In genomic region chr14:80637726-80638619, GRCh38 we compare ENCODE assay signal across 18 cellular contexts.
DNase-seq lines count a peak whose midpoint lies in the region; ATAC-seq, FAIRE-seq and TF ChIP-seq lines count a peak whose summit lies in the region.
"Had no signal": no experiment of that assay in that cellular context is flagged by ENCODE, and none has a peak within 500 bp of the region (broad histone marks: within the 10 kb centered on the region; RNA-seq: fewer than 3 reads in every experiment).

No MANE protein-coding gene starts in this region.

- H3K27ac ChIP-seq in WERI-Rb-1 (no peak overlapping the region), mesodermal cell (ENCODE audit: low read depth, low read length, severe bottlenecking) (peak overlapping the region; percentile 62), pancreas (no peak overlapping the region)
- H3K27ac ChIP-seq: BLaER1 treated with 17β-estradiol and CSF1 and Interleukin-3, amounts not matched to agents 10 nM and 100 nM; cardiac muscle cell; sigmoid colon had no signal

- TF ChIP-seq CTCF in WERI-Rb-1 (IDR thresholded peaks at IDR 0.05; ENCODE audit: low read depth, low read length) (no peak), pancreas (IDR thresholded peaks at IDR 0.05) (no peak)

- no peaks in the 10 kb centered on the region for H3K9me3 ChIP-seq in WERI-Rb-1 (ENCODE audit: severe bottlenecking)
- no peaks in the 10 kb centered on the region for H3K9me3 ChIP-seq in mesodermal cell (ENCODE audit: control insufficient read depth, low read length)
- no peaks in the 10 kb centered on the region for H3K9me3 ChIP-seq in pancreas
- H3K9me3 ChIP-seq: BLaER1 treated with 17β-estradiol and CSF1 and Interleukin-3, amounts not matched to agents 10 nM and 100 nM; sigmoid colon had no signal

- FAIRE-seq in pancreas (lab: Jason Lieb, UNC), result no peak
- FAIRE-seq: GM12878, islet of Langerhans had no signal

- H3K4me1 ChIP-seq in mesodermal cell (ENCODE audit: control insufficient read depth, insufficient read depth, low read length, poor library complexity, severe bottlenecking) (peaks cover 5% of the 10 kb centered on the region), pancreas (no peaks in the 10 kb centered on the region)
- H3K4me1 ChIP-seq: BLaER1 treated with 17β-estradiol and CSF1 and Interleukin-3, amounts not matched to agents 10 nM and 100 nM; sigmoid colon had no signal

- H3K27me3 ChIP-seq in WERI-Rb-1 (ENCODE audit: insufficient read depth, low read depth, severe bottlenecking) (no peaks in the 10 kb centered on the region), pancreas (no peaks in the 10 kb centered on the region)
- H3K27me3 ChIP-seq: BLaER1 treated with 17β-estradiol and CSF1 and Interleukin-3, amounts not matched to agents 10 nM and 100 nM; cardiac muscle cell; sigmoid colon had no signal

- intact Hi-C loops in pancreas (cut with DNase I), result no loop called here

- DNase-seq in AG20443 (ENCODE audit: low spot score) (peak; percentile 6), HT-29 (ENCODE audit: low spot score) (peak; percentile 20), WERI-Rb-1 (peak; percentile 7), NCI-H2029 treated with DMSO at 0.1 percent for 48 hours (lab: John Stamatoyannopoulos, UW) (no peak), pancreas (no peak)
- DNase-seq in stimulated activated CD4-positive, alpha-beta T cell treated with anti-CD3 and anti-CD28 coated beads, Interleukin-2, amount 100 ng/mL, for 48 hours, result no peak
- DNase-seq: activated CD4-positive, CD25-positive, alpha-beta regulatory T cell treated with anti-CD3 and anti-CD28 coated beads, Interleukin-2, amount 50 U/mL, for 72 hours; endodermal cell; Karpas-422; NCI-H526; sigmoid colon; T-helper 2 cell had no signal

- no peaks in the 10 kb centered on the region for H3K36me3 ChIP-seq in WERI-Rb-1
- H3K36me3 ChIP-seq in mesodermal cell (ENCODE audit: control insufficient read depth, insufficient read depth, low read length), result no peaks in the 10 kb centered on the region
- H3K36me3 ChIP-seq in pancreas, result no peaks in the 10 kb centered on the region
- H3K36me3 ChIP-seq: cardiac muscle cell, sigmoid colon had no signal

- no peak for ATAC-seq in pancreas
- no peak for ATAC-seq in HG03025 (IDR thresholded peaks at IDR 0.05; ENCODE audit: low FRiP score, unreplicated experiment)
- ATAC-seq: GM12878 had no signal

- WGBS in mesodermal cell (ENCODE audit: insufficient coverage in 2 of 2), 2 experiments, result 88 to 89% methylated on average over 5 to 6 of the region's 10 CpGs
- 80 to 87% methylated on average over 10 of the region's 10 CpGs for WGBS in pancreas, 2 donors

- no peak overlapping the region for H3K4me3 ChIP-seq in WERI-Rb-1 (ENCODE audit: low read depth, low read length)
- H3K4me3 ChIP-seq in mesodermal cell (ENCODE audit: extremely low read depth, insufficient read depth, low read length, poor library complexity, severe bottlenecking), result no peak overlapping the region
- no peak overlapping the region for H3K4me3 ChIP-seq in pancreas
- H3K4me3 ChIP-seq: BLaER1 treated with 17β-estradiol and CSF1 and Interleukin-3, amounts not matched to agents 10 nM and 100 nM; cardiac muscle cell; GM12878; sigmoid colon had no signal

Comparison
In these comparisons a context has a peak if more than half of its experiments do, and no peak if none do; other contexts are left out.
1. DNase-seq: peak in AG20443 (single experiment), HT-29 (single experiment) and WERI-Rb-1 (single experiment); none in NCI-H2029 treated with DMSO at 0.1 percent for 48 hours (single experiment), pancreas (0 of 6) and stimulated activated CD4-positive, alpha-beta T cell treated with anti-CD3 and anti-CD28 coated beads, Interleukin-2, amount 100 ng/mL, for 48 hours (0 of 2).